In genomic region chr10:30581779-30582380, GRCh38 we compare ENCODE assay signal across 8 cellular contexts. TPM values are rescaled to one million over a fixed set of nuclear protein-coding genes. Genes with fewer than 3 reads are reported as not detected.
DNase-seq lines count a peak whose midpoint lies in the region; ATAC-seq and TF ChIP-seq lines count a peak whose summit lies in the region.

No MANE protein-coding gene starts in this region.

- H2AFZ ChIP-seq in trophoblast cell (ENCODE audit: insufficient read depth, low read length, poor library complexity), result no peak overlapping the region

- no peak overlapping the region for H3K9ac ChIP-seq in trophoblast cell (ENCODE audit: low read length)

- H2AK5ac ChIP-seq in trophoblast cell (ENCODE audit: low read length), result no peak overlapping the region

- no peaks in the 10 kb centered on the region for H3K36me3 ChIP-seq in SJCRH30
- H3K36me3 ChIP-seq in trophoblast cell (ENCODE audit: control insufficient read depth in 1 of 2, insufficient read depth in 2 of 2, low read length in 2 of 2), result no peaks in the 10 kb centered on the region

- H3K4me3 ChIP-seq in SJCRH30 (no peak overlapping the region), trophoblast cell (ENCODE audit: low read depth, low read length) (no peak overlapping the region)

- no peak overlapping the region for H2BK120ac ChIP-seq in trophoblast cell (ENCODE audit: insufficient read depth, low read length, poor library complexity)

- no peak overlapping the region for H3K4me2 ChIP-seq in trophoblast cell (ENCODE audit: low read length)

- H2BK5ac ChIP-seq in trophoblast cell (ENCODE audit: low read depth, low read length, poor library complexity), result no peak overlapping the region

- H3K4me1 ChIP-seq in SJCRH30, result no peaks in the 10 kb centered on the region
- no peaks in the 10 kb centered on the region for H3K4me1 ChIP-seq in trophoblast cell (ENCODE audit: control insufficient read depth in 1 of 2, insufficient read depth in 2 of 2, low read length in 2 of 2)

- no peak overlapping the region for H2BK12ac ChIP-seq in trophoblast cell (ENCODE audit: low read length)

- H3K27me3 ChIP-seq in SJCRH30 (no peaks in the 10 kb centered on the region), trophoblast cell (ENCODE audit: insufficient read depth, low read length) (no peaks in the 10 kb centered on the region)

- DNase-seq in NCI-H2081 (lab: John Stamatoyannopoulos, UW) (peak; percentile 21 to 39), NCI-H2081 treated with DMSO at 0.1 percent for 48 hours (lab: John Stamatoyannopoulos, UW) (no peak), GM20000 (ENCODE audit: low spot score) (peak; percentile 52), SJCRH30 (peak; percentile 26 to 68), fibroblast of gingiva (ENCODE audit: low read depth) (peak; percentile 44), trophoblast cell (peak; percentile 14 to 69)

- H3K27ac ChIP-seq in SJCRH30, result no peak overlapping the region
- no peak overlapping the region for H3K27ac ChIP-seq in trophoblast cell (ENCODE audit: low read depth, low read length)

- no peak overlapping the region for H3K18ac ChIP-seq in trophoblast cell (ENCODE audit: low read length)

- H3K79me1 ChIP-seq in trophoblast cell (ENCODE audit: low read length), result no peaks in the 10 kb centered on the region

- no CpG with 5 or more reads among the region's 3 CpGs for WGBS in trophoblast cell (ENCODE audit: extremely low coverage, insufficient coverage, insufficient read length)

- no peak overlapping the region for H4K12ac ChIP-seq in trophoblast cell (ENCODE audit: low read depth, low read length)

- no peak overlapping the region for H4K91ac ChIP-seq in trophoblast cell (ENCODE audit: low read depth, low read length)

- TF ChIP-seq CTCF in GM20000 (IDR thresholded peaks at IDR 0.05; ENCODE audit: extremely low read depth, missing control alignments), result peak; percentile 78

- ATAC-seq in HG03097 (IDR thresholded peaks at IDR 0.05; ENCODE audit: low FRiP score, unreplicated experiment), result no peak
- no peak for ATAC-seq in GM19463 (IDR thresholded peaks at IDR 0.05; ENCODE audit: unreplicated experiment)

- no peak overlapping the region for H3K14ac ChIP-seq in trophoblast cell (ENCODE audit: low read length)

- no peak overlapping the region for H3K4ac ChIP-seq in trophoblast cell (ENCODE audit: low read depth, low read length)

- H3K79me2 ChIP-seq in trophoblast cell (ENCODE audit: control insufficient read depth, insufficient read depth, low read length, poor library complexity), result no peaks in the 10 kb centered on the region

- H3K23ac ChIP-seq in trophoblast cell (ENCODE audit: low read length), result no peak overlapping the region

- H4K8ac ChIP-seq in trophoblast cell (ENCODE audit: low read depth, low read length), result no peak overlapping the region

- H3K9me3 ChIP-seq in SJCRH30 (replicated peaks) (no peaks in the 10 kb centered on the region), trophoblast cell (ENCODE audit: insufficient read depth, low read depth, low read length) (no peaks in the 10 kb centered on the region)

RNA-seq across cellular contexts. Expression of gene LYZL2, which starts 47.7 kb away (rescaled TPM):
- not detected in 2 replicates for total RNA-seq in SJCRH30 (2014; rRNA removed; shearing (Covaris generic))
- not detected in 2 replicates for polyA plus RNA-seq in trophoblast cell (2013)
